In genomic region chr5:90529234-90529938, GRCh38 we compare ENCODE assay signal across 8 cellular contexts. TPM values are rescaled to one million over a fixed set of nuclear protein-coding genes. Genes with fewer than 3 reads are reported as not detected.
A peak's percentile ranks its signal among the peaks of the same experiment; 100 is the strongest.
DNase-seq lines count a peak whose midpoint lies in the region; ATAC-seq and TF ChIP-seq lines count a peak whose summit lies in the region.

Gene LYSMD3, minus strand, starts transcription at chr5:90529584. Its CDS starts 4,295 bp downstream, at chr5:90525289.

- peak within 1 kb of the TSS; percentile 95 for H3K27ac ChIP-seq in CD8-positive, alpha-beta T cell (ENCODE audit: low read depth, low read length)
- peak within 1 kb of the TSS; percentile 95 for H3K27ac ChIP-seq in effector memory CD4-positive, alpha-beta T cell (ENCODE audit: insufficient read depth, low read length, poor library complexity, severe bottlenecking)

- peak; percentile 94 to 98 (median 98) for DNase-seq in CD8-positive, alpha-beta T cell
- DNase-seq in HPDE6-E6E7 (ENCODE audit: extremely low spot score) (peak; percentile 93), memory B cell (ENCODE audit: low spot score in 2 of 2) (peak; percentile 91 to 93)
- peak; percentile 94 for DNase-seq in NK-92 treated with Interleukin-12 subunit alpha and Interleukin-12 subunit beta, amount 100 ng/mL, for 24 hours (lab: John Stamatoyannopoulos, UW)
- peak; percentile 95 for DNase-seq in effector memory CD4-positive, alpha-beta T cell
- DNase-seq in stimulated activated CD8-positive, alpha-beta memory T cell treated with anti-CD3 and anti-CD28 coated beads, Interleukin-12 subunit alpha, Interleukin-12 subunit beta, amount 100 ng/mL, for 24 hours (ENCODE audit: extremely low read depth) = peak; percentile 88

- H3K36me3 Mint-ChIP-seq in CD8-positive, alpha-beta T cell = peaks cover 31% of the 10 kb centered on the region
- peaks cover 10% of the 10 kb centered on the region for H3K36me3 Mint-ChIP-seq in memory B cell

- POLR2A ChIA-PET in CD8-positive, alpha-beta T cell (lab: Charles Lee) = interaction anchor here (0.6 to 3.6 kb wide), 7 partner anchors 56 to 1864 kb away, joined by 3 to 29 read pairs (median 4); partner anchors contain the start of genes ARRDC3, CETN3, MBLAC2 and POLR3G
- POLR2A ChIA-PET in activated CD8-positive, alpha-beta memory T cell treated with anti-CD3 and anti-CD28 coated beads for 36 hours (lab: Charles Lee) = interaction anchor here (0.6 to 2.7 kb wide), 4 partner anchors 55 to 555 kb away, joined by 3 to 15 read pairs (median 6); partner anchors contain the start of genes CETN3, MBLAC2 and POLR3G

- H3K4me1 ChIP-seq in CD8-positive, alpha-beta T cell (ENCODE audit: insufficient read depth, low read length) = peaks cover 27% of the 10 kb centered on the region
- peaks cover 5% of the 10 kb centered on the region for H3K4me1 ChIP-seq in effector memory CD4-positive, alpha-beta T cell (ENCODE audit: control insufficient read depth, insufficient read depth, low read length, poor library complexity, severe bottlenecking)

- H3K27me3 ChIP-seq in CD8-positive, alpha-beta T cell (ENCODE audit: insufficient read depth, low read length) = no peaks in the 10 kb centered on the region
- no peaks in the 10 kb centered on the region for H3K27me3 ChIP-seq in effector memory CD4-positive, alpha-beta T cell (replicated peaks; ENCODE audit: control insufficient read depth, insufficient read depth, low read length, poor library complexity, severe bottlenecking)

- CTCF ChIA-PET in CD8-positive, alpha-beta T cell (lab: Charles Lee) = interaction anchor here (0.6 to 2.2 kb wide), 18 partner anchors 9 to 1802 kb away, joined by 3 to 59 read pairs (median 5); partner anchors contain the start of genes MBLAC2 and POLR3G
- CTCF ChIA-PET in activated CD8-positive, alpha-beta memory T cell treated with anti-CD3 and anti-CD28 coated beads for 36 hours (lab: Charles Lee) = interaction anchor here (0.9 to 1.8 kb wide), 6 partner anchors 53 to 142 kb away, joined by 3 to 5 read pairs (median 3); no protein-coding TSS in a partner anchor

- peak; percentile 91 for ATAC-seq in CD8-positive, alpha-beta T cell
- peak; percentile 87 for ATAC-seq in GM19463 (IDR thresholded peaks at IDR 0.05; ENCODE audit: unreplicated experiment)
- peak; percentile 86 for ATAC-seq in memory B cell (ENCODE audit: low read depth)

- peak within 1 kb of the TSS; percentile 99 for H3K4me3 Mint-ChIP-seq in CD8-positive, alpha-beta T cell
- H3K4me3 Mint-ChIP-seq in memory B cell = peak within 1 kb of the TSS; percentile 99

- H3K9me3 Mint-ChIP-seq in CD8-positive, alpha-beta T cell = no peaks in the 10 kb centered on the region
- no peaks in the 10 kb centered on the region for H3K9me3 Mint-ChIP-seq in memory B cell

- peak within 1 kb of the TSS; percentile 99 for H3K27ac Mint-ChIP-seq in CD8-positive, alpha-beta T cell
- peak within 1 kb of the TSS; percentile 96 for H3K27ac Mint-ChIP-seq in memory B cell

- intact Hi-C loops in CD8-positive, alpha-beta T cell (cut with DNase I, micrococcal nuclease) = loop anchor here (1.0 to 2.0 kb wide), 5 partner anchors 55 to 853 kb away; partner anchors contain the start of genes MBLAC2 (in 2 of the 2), POLR3G (in 2 of the 2), ARRDC3 (in 1 of the 2) and CETN3 (in 1 of the 2)

- TF ChIP-seq CTCF in CD8-positive, alpha-beta T cell (IDR thresholded peaks at IDR 0.05) = no peak

- H3K27me3 Mint-ChIP-seq in CD8-positive, alpha-beta T cell (ENCODE audit: low read depth) = peaks cover 11% of the 10 kb centered on the region
- peaks cover 8% of the 10 kb centered on the region for H3K27me3 Mint-ChIP-seq in memory B cell

- peak within 1 kb of the TSS; percentile 90 for H3K4me3 ChIP-seq in CD8-positive, alpha-beta T cell (ENCODE audit: low read depth, low read length)
- H3K4me3 ChIP-seq in effector memory CD4-positive, alpha-beta T cell (ENCODE audit: insufficient read depth, low read depth, low read length, poor library complexity, severe bottlenecking) = peak within 1 kb of the TSS; percentile 96

- no peaks in the 10 kb centered on the region for H3K36me3 ChIP-seq in CD8-positive, alpha-beta T cell (ENCODE audit: insufficient read depth, low read length)
- H3K36me3 ChIP-seq in effector memory CD4-positive, alpha-beta T cell (ENCODE audit: control insufficient read depth, insufficient read depth, low read length) = no peaks in the 10 kb centered on the region

- no peaks in the 10 kb centered on the region for H3K9me3 ChIP-seq in CD8-positive, alpha-beta T cell (ENCODE audit: low read length)
- H3K9me3 ChIP-seq in effector memory CD4-positive, alpha-beta T cell (ENCODE audit: control insufficient read depth, low read length) = no peaks in the 10 kb centered on the region

- peaks cover 37% of the 10 kb centered on the region for H3K4me1 Mint-ChIP-seq in CD8-positive, alpha-beta T cell (ENCODE audit: low read depth)
- peaks cover 23% of the 10 kb centered on the region for H3K4me1 Mint-ChIP-seq in memory B cell

RNA-seq across cellular contexts. Expression of gene LYSMD3, which starts in this region (rescaled TPM):
- total RNA-seq in CD8-positive, alpha-beta T cell = 10 to 100 TPM; 25.8 to 30.9 TPM
- 10 to 100 TPM; 13.0 to 17.2 TPM for total RNA-seq in activated CD8-positive, alpha-beta memory T cell treated with anti-CD3 and anti-CD28 coated beads for 36 hours

Comparison
In these comparisons a context has a peak if more than half of its experiments do, and no peak if none do; other contexts are left out.
1. Peak in every context shown above with its lines: DNase-seq, ATAC-seq, H3K4me3 ChIP-seq and H3K27ac ChIP-seq.